8 cellular contexts compared by ENCODE assay signal in genomic region chr20:63223121-63223825, GRCh38. TPM values are rescaled to one million over a fixed set of nuclear protein-coding genes. Genes with fewer than 3 reads are reported as not detected.
DNase-seq lines count a peak whose midpoint lies in the region; ATAC-seq and TF ChIP-seq lines count a peak whose summit lies in the region.

No MANE protein-coding gene starts in this region.

- no peaks in the 10 kb centered on the region for H3K27me3 ChIP-seq in uterus

- in situ Hi-C loops in KBM-7 (cut with MboI; ENCODE audit: low pct_unique_long_range_greater_than_20kb, low sequenced_read_pairs), result no loop called here

- no peaks in the 10 kb centered on the region for H3K4me1 ChIP-seq in uterus

- peak; percentile 55 to 68 for ATAC-seq in activated CD4-positive, CD25-positive, alpha-beta regulatory T cell treated with anti-CD3 and anti-CD28 coated beads, Interleukin-2, amount 50 U/mL, for 24 hours
- ATAC-seq in HG02981 (IDR thresholded peaks at IDR 0.05; ENCODE audit: unreplicated experiment) (no peak), HG03521 (IDR thresholded peaks at IDR 0.05; ENCODE audit: unreplicated experiment) (no peak)

- H3K4me3 ChIP-seq in coronary artery (no peak overlapping the region), uterus (no peak overlapping the region)

- no peak overlapping the region for H3K27ac ChIP-seq in coronary artery
- H3K27ac ChIP-seq in uterus, result no peak overlapping the region

- DNase-seq in DMS53 treated with DMSO at 0.1 percent for 48 hours (lab: John Stamatoyannopoulos, UW; ENCODE audit: unreplicated experiment), result peak; percentile 12
- peak; percentile 40 for DNase-seq in KBM-7
- no peak for DNase-seq in coronary artery (ENCODE audit: low spot score)
- peak; percentile 64 for DNase-seq in myocyte (ENCODE audit: low read depth)
- DNase-seq in uterus, result no peak

- TF ChIP-seq POLR2A in uterus (IDR thresholded peaks at IDR 0.05), result no peak

- H3K36me3 ChIP-seq in uterus, result no peaks in the 10 kb centered on the region

- TF ChIP-seq CTCF in coronary artery (IDR thresholded peaks at IDR 0.05) (peak; percentile 24), uterus (IDR thresholded peaks at IDR 0.05) (peak; percentile 19 to 41 (median 26))

- no peaks in the 10 kb centered on the region for H3K9me3 ChIP-seq in uterus

- intact Hi-C loops in uterus (cut with DNase I; ENCODE audit: low total_unique reads), result no loop called here

RNA-seq across cellular contexts. Expression of gene YTHDF1, which starts 7.3 kb away (rescaled TPM):
- total RNA-seq in myocyte (28.5 and 36.1 TPM in 2 replicates), uterus (10 to 100 TPM; 17.9 to 35.8 (median 25.8) TPM)
- polyA plus RNA-seq in myocyte (2012), result 32.0 TPM

RNA-seq across cellular contexts. Expression of gene BIRC7, which starts 12.4 kb away (rescaled TPM):
- not detected in 2 replicates for total RNA-seq in myocyte
- 0.11 TPM for polyA plus RNA-seq in myocyte (2012)
- total RNA-seq in uterus, result not detected

RNA-seq across cellular contexts. Expression of gene NKAIN4, which starts 31.0 kb away (rescaled TPM):
- total RNA-seq in myocyte (not detected in 2 replicates), uterus (10 to 100 TPM in 1 of 4 donors, not detected in 3; 40.9 TPM)
- 0.16 TPM for polyA plus RNA-seq in myocyte (2012)

RNA-seq across cellular contexts. Expression of gene ARFGAP1, which starts 49.3 kb away (rescaled TPM):
- total RNA-seq in myocyte, result 83.8 and 96.3 TPM in 2 replicates
- polyA plus RNA-seq in myocyte (2012), result 134 TPM
- 100 to 1,000 TPM in 2 of 4 donors, 10 to 100 TPM in 2; 34.4 to 306 (median 99.3) TPM for total RNA-seq in uterus

Comparison
In these comparisons a context has a peak if more than half of its experiments do, and no peak if none do; other contexts are left out.
1. DNase-seq: peak in DMS53 treated with DMSO at 0.1 percent for 48 hours (single experiment), KBM-7 (single experiment) and myocyte (single experiment); none in coronary artery (single experiment) and uterus (0 of 2).
2. ATAC-seq: peak in activated CD4-positive, CD25-positive, alpha-beta regulatory T cell treated with anti-CD3 and anti-CD28 coated beads, Interleukin-2, amount 50 U/mL, for 24 hours (2 of 2); none in HG02981 (single experiment) and HG03521 (single experiment).